11 cellular contexts compared by ENCODE assay signal in genomic region chr4:182994171-182994570, GRCh38.
"Had no signal": no experiment of that assay in that cellular context is flagged by ENCODE, and none has a peak within 500 bp of the region (broad histone marks: within the 10 kb centered on the region; RNA-seq: fewer than 3 reads in every experiment).

No MANE protein-coding gene starts in this region.

- ATAC-seq: GM23338, HCT116 had no signal

- FAIRE-seq: H1, H54 had no signal

- H3K9ac ChIP-seq: GM23248 had no signal

- H3K4me1 ChIP-seq: HAP-1 had no signal

- H3K27ac ChIP-seq: GM23248 had no signal

- H2AFZ ChIP-seq: GM23248, GM23338 had no signal

- H3K4me3 ChIP-seq: GM23248, GM23338, HAP-1 had no signal

- H3K36me3 ChIP-seq: HAP-1 had no signal

- H3K9me3 ChIP-seq: HAP-1 had no signal

- H3K4me2 ChIP-seq: GM23338 had no signal

- DNase-seq: GM23248, GOT3, H7, H9, HCEC 1CT, HFFc6 had no signal
